Comparison of ENCODE assay signal across 8 cellular contexts in genomic region chr12:95173392-95174251, GRCh38. TPM values are rescaled to one million over a fixed set of nuclear protein-coding genes. Genes with fewer than 3 reads are reported as not detected.
A peak's percentile ranks its signal among the peaks of the same experiment; 100 is the strongest.
DNase-seq lines count a peak whose midpoint lies in the region; ATAC-seq, FAIRE-seq and TF ChIP-seq lines count a peak whose summit lies in the region.

No MANE protein-coding gene starts in this region.

- TF ChIP-seq CTCF in breast epithelium (IDR thresholded peaks at IDR 0.05) (no peak), kidney (IDR thresholded peaks at IDR 0.05; ENCODE audit: borderline replicate concordance, extremely low read depth, insufficient read depth) (no peak), suprapubic skin (IDR thresholded peaks at IDR 0.05) (no peak)

- DNase-seq in HPDE6-E6E7 (ENCODE audit: extremely low spot score) (peak; percentile 56), breast epithelium (ENCODE audit: low spot score in 2 of 2) (peak in 1 of 2 donors; percentile 50), kidney (peak; percentile 84), suprapubic skin (ENCODE audit: low spot score in 2 of 2) (no peak), 8988T (no peak), H7 (no peak)

- H3K4me1 ChIP-seq in breast epithelium (peaks cover 0 to 10% of the 10 kb centered on the region in 2 donors), kidney (ENCODE audit: control insufficient read depth in 1 of 2, insufficient read depth in 1 of 2, low read depth in 1 of 2, low read length in 2 of 2) (peaks cover 6 to 10% of the 10 kb centered on the region in 2 donors), suprapubic skin (peaks cover 24% of the 10 kb centered on the region)

- no peak for FAIRE-seq in kidney (lab: Jason Lieb, UNC)

- TF ChIP-seq EP300 in suprapubic skin (IDR thresholded peaks at IDR 0.05): no peak

- intact Hi-C loops in breast epithelium (cut with DNase I; ENCODE audit: low total_unique reads) (no loop called here), kidney (cut with DNase I) (no loop called here)

- H3K9me3 ChIP-seq in breast epithelium (no peaks in the 10 kb centered on the region), kidney (ENCODE audit: control insufficient read depth in 1 of 2, low read length in 2 of 2) (no peaks in the 10 kb centered on the region), suprapubic skin (no peaks in the 10 kb centered on the region)

- TF ChIP-seq POLR2A in breast epithelium (IDR thresholded peaks at IDR 0.05) (no peak), suprapubic skin (IDR thresholded peaks at IDR 0.05) (no peak)

- no peak overlapping the region for H3K4me3 ChIP-seq in breast epithelium
- no peak overlapping the region for H3K4me3 ChIP-seq in kidney (ENCODE audit: low read length in 2 of 2)
- H3K4me3 ChIP-seq in suprapubic skin: no peak overlapping the region
- H3K4me3 ChIP-seq in H7 (ENCODE audit: insufficient read depth, low read depth, low read length): no peak overlapping the region

- 32% methylated on average over 6 of the region's 8 CpGs for WGBS in suprapubic skin

- H3K27me3 ChIP-seq in breast epithelium: no peaks in the 10 kb centered on the region
- no peaks in the 10 kb centered on the region for H3K27me3 ChIP-seq in suprapubic skin
- H3K27me3 ChIP-seq in H7 (ENCODE audit: control insufficient read depth, insufficient read depth, low read length): no peaks in the 10 kb centered on the region

- ATAC-seq in HG03432 (IDR thresholded peaks at IDR 0.05; ENCODE audit: unreplicated experiment) (no peak), HG03045 (IDR thresholded peaks at IDR 0.05; ENCODE audit: unreplicated experiment) (no peak)

- H3K9ac ChIP-seq in kidney (ENCODE audit: low read length in 2 of 2): peak overlapping the region in 1 of 2 donors; percentile 43

- H3K27ac ChIP-seq in breast epithelium (peak overlapping the region; percentile 59 to 71), kidney (ENCODE audit: low read depth in 2 of 2, low read length in 2 of 2) (peak overlapping the region; percentile 14 to 20), suprapubic skin (peak overlapping the region; percentile 65)

- H3K36me3 ChIP-seq in breast epithelium (no peaks in the 10 kb centered on the region), kidney (ENCODE audit: control insufficient read depth in 1 of 2, insufficient read depth in 2 of 2, low read length in 2 of 2) (no peaks in the 10 kb centered on the region), suprapubic skin (peaks cover 15% of the 10 kb centered on the region), H7 (replicated peaks; ENCODE audit: control insufficient read depth, insufficient read depth, low read length) (peaks cover 5% of the 10 kb centered on the region)

RNA-seq across cellular contexts. Expression of gene FGD6, which starts 43.6 kb away (rescaled TPM):
- 10 to 100 TPM in 2 of 3 donors, 1 to 10 TPM in 1; 5.6 to 28.0 (median 13.1) TPM for total RNA-seq in breast epithelium
- 19.8 TPM for total RNA-seq in kidney
- 1.2 TPM for polyA plus RNA-seq in kidney (ENCODE audit: insufficient read depth, low read depth, low replicate concordance)
- 10 to 100 TPM; 16.2 to 46.9 (median 25.0) TPM for total RNA-seq in suprapubic skin
- 11.1 and 16.1 TPM in 2 replicates for total RNA-seq in H7 (2014; rRNA removed; shearing (Covaris generic))

RNA-seq across cellular contexts. Expression of gene VEZT, which starts 44.0 kb away (rescaled TPM):
- total RNA-seq in breast epithelium (100 to 1,000 TPM in 1 of 3 donors, 10 to 100 TPM in 2; 72.8 to 126 (median 73.8) TPM), kidney (69.0 TPM), suprapubic skin (100 to 1,000 TPM in 1 of 4 donors, 10 to 100 TPM in 3; 64.0 to 117 (median 70.9) TPM)
- polyA plus RNA-seq in kidney (ENCODE audit: insufficient read depth, low read depth, low replicate concordance): 24.8 TPM
- total RNA-seq in H7 (2014; rRNA removed; shearing (Covaris generic)): 53.3 and 61.3 TPM in 2 replicates

Comparison
In these comparisons a context has a peak if more than half of its experiments do, and no peak if none do; other contexts are left out.
1. DNase-seq: peak in HPDE6-E6E7 (single experiment) and kidney (single experiment); none in suprapubic skin (0 of 2), 8988T (single experiment) and H7 (single experiment).
2. Peak in every context shown above with its lines, with median percentiles within 50 percentile points of each other: H3K27ac ChIP-seq.